11 cellular contexts compared by ENCODE assay signal in the genomic region with DNA sequence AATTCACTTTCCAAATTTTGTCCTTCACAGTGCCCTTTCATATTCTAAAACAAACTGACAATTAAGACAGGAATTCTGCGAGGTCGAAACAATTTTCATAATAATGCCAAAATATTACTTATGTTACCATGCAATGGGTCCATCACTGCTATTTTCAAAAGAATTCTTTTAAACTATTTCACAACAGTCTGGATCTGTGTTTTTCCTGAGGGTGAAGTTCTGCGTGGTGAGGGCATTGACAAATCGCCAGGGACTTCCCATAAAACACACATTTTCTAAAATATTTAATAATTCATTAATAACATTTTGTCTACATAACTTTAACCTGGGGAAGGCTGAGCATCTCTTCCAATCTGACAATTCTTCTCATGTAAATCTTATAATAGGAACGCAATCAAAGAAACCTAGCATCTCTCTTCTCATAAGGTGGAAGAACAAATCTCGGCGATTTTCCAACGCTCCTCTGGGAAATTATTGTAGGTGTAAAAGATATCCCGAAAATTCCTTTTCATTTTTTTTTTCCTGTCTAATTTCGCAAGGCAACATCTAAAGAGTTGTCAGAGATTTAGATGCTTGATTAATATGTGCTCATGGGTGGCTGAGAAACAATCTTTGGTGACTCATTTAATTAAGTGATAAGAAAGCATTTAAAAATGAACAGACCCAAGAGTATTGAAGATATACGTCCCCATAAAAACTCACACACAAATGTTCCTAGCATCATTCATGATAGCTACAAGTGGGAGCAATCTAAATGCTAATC. TPM values are rescaled to one million over a fixed set of nuclear protein-coding genes. Genes with fewer than 3 reads are reported as not detected.
"Had no signal": no experiment of that assay in that cellular context is flagged by ENCODE, and none has a peak within 500 bp of the region (broad histone marks: within the 10 kb centered on the region; RNA-seq: fewer than 3 reads in every experiment).

No MANE protein-coding gene starts in this region.

- H2AFZ ChIP-seq: GM23248 had no signal

- DNase-seq: GM23248, H9, HCEC 1CT, HFFc6, KBM-7 had no signal

- H3K27ac Mint-ChIP-seq: H9, HFFc6 had no signal

- H3K4me2 ChIP-seq: KMS-11 had no signal

- H3K9ac ChIP-seq: GM23248, KMS-11 had no signal

- FAIRE-seq: H1, H54 had no signal

- H3K4me3 Mint-ChIP-seq: H9, HFFc6, IgD-negative memory B cell had no signal

- H3K27ac ChIP-seq: GM23248, HL-60, KMS-11 had no signal

- H3K4me3 ChIP-seq: GM23248 had no signal

RNA-seq across cellular contexts. Expression of a gene that starts 41.5 kb away (rescaled TPM):
- polyA plus RNA-seq: IgD-negative memory B cell had no signal

RNA-seq across cellular contexts. Expression of a gene that starts 41.9 kb away (rescaled TPM):
- total RNA-seq: GM23248, H1, H9, HFFc6, HT1080 had no signal
- polyA plus RNA-seq: GM23248, IgD-negative memory B cell had no signal
